In genomic region chr9:89022071-89022721, GRCh38 we compare ENCODE assay signal across 10 cellular contexts. TPM values are rescaled to one million over a fixed set of nuclear protein-coding genes. Genes with fewer than 3 reads are reported as not detected.
DNase-seq lines count a peak whose midpoint lies in the region; ATAC-seq and TF ChIP-seq lines count a peak whose summit lies in the region.
"Had no signal": no experiment of that assay in that cellular context is flagged by ENCODE, and none has a peak within 500 bp of the region (broad histone marks: within the 10 kb centered on the region; RNA-seq: fewer than 3 reads in every experiment).

No MANE protein-coding gene starts in this region.

- intact Hi-C loops in esophagus squamous epithelium (cut with DNase I): no loop called here

- TF ChIP-seq CTCF in Peyer's patch (IDR thresholded peaks at IDR 0.05) (no peak), esophagus squamous epithelium (IDR thresholded peaks at IDR 0.05) (no peak)

- no peaks in the 10 kb centered on the region for H3K9me3 Mint-ChIP-seq in natural killer cell treated with Interleukin-12 subunit alpha and Interleukin-12 subunit beta and Interleukin-15 and Interleukin-18, amount 100 ng/mL, for 72 hours

- 39 to 54% methylated on average over 6 to 9 of the region's 13 CpGs for WGBS in esophagus squamous epithelium, 2 donors
- 81 to 82% methylated on average over 7 to 10 of the region's 13 CpGs for WGBS in mesodermal cell (ENCODE audit: insufficient coverage in 2 of 2), 2 experiments

- H3K4me3 ChIP-seq in Peyer's patch: no peak overlapping the region
- H3K4me3 ChIP-seq in esophagus squamous epithelium: no peak overlapping the region
- H3K4me3 ChIP-seq in mesodermal cell (ENCODE audit: extremely low read depth, insufficient read depth, low read length, poor library complexity, severe bottlenecking): no peak overlapping the region
- H3K4me3 ChIP-seq in subcutaneous abdominal adipose tissue (ENCODE audit: low read depth in 1 of 5, low read length in 5 of 5): no peak overlapping the region

- H3K4me1 ChIP-seq in Peyer's patch (peaks cover 0 to 8% (median 0%) of the 10 kb centered on the region in 4 donors), esophagus squamous epithelium (peaks cover 10 to 25% (median 13%) of the 10 kb centered on the region in 3 donors), mesodermal cell (ENCODE audit: control insufficient read depth, insufficient read depth, low read length, poor library complexity, severe bottlenecking) (peaks cover 21% of the 10 kb centered on the region), subcutaneous abdominal adipose tissue (ENCODE audit: control insufficient read depth in 5 of 5, insufficient read depth in 5 of 5, low read length in 5 of 5) (peaks cover 0 to 28% (median 16%) of the 10 kb centered on the region in 5 donors)

- peaks cover under 1 to 12% of the 10 kb centered on the region in 2 donors for H3K27me3 Mint-ChIP-seq in natural killer cell treated with Interleukin-12 subunit alpha and Interleukin-12 subunit beta and Interleukin-15 and Interleukin-18, amount 100 ng/mL, for 72 hours

- H3K9ac ChIP-seq in subcutaneous abdominal adipose tissue (ENCODE audit: low read length in 5 of 5): peak overlapping the region in 1 of 5 donors; percentile 44

- H3K36me3 ChIP-seq in Peyer's patch (no peaks in the 10 kb centered on the region), esophagus squamous epithelium (no peaks in the 10 kb centered on the region), mesodermal cell (ENCODE audit: control insufficient read depth, insufficient read depth, low read length) (no peaks in the 10 kb centered on the region), subcutaneous abdominal adipose tissue (ENCODE audit: control insufficient read depth in 5 of 5, insufficient read depth in 5 of 5, low read length in 5 of 5) (no peaks in the 10 kb centered on the region)

- H3K27me3 ChIP-seq in Peyer's patch (no peaks in the 10 kb centered on the region), esophagus squamous epithelium (no peaks in the 10 kb centered on the region), subcutaneous abdominal adipose tissue (ENCODE audit: control insufficient read depth in 5 of 5, insufficient read depth in 4 of 5, low read length in 5 of 5) (peaks cover 0 to 9% (median 0%) of the 10 kb centered on the region in 5 donors)

- no peak overlapping the region for H3K27ac Mint-ChIP-seq in natural killer cell treated with Interleukin-12 subunit alpha and Interleukin-12 subunit beta and Interleukin-15 and Interleukin-18, amount 100 ng/mL, for 72 hours

- H3K9me3 ChIP-seq in Peyer's patch (no peaks in the 10 kb centered on the region), esophagus squamous epithelium (no peaks in the 10 kb centered on the region), mesodermal cell (ENCODE audit: control insufficient read depth, low read length) (no peaks in the 10 kb centered on the region), subcutaneous abdominal adipose tissue (ENCODE audit: control insufficient read depth in 5 of 5, low read length in 5 of 5) (no peaks in the 10 kb centered on the region)

- no peaks in the 10 kb centered on the region for H3K36me3 Mint-ChIP-seq in natural killer cell treated with Interleukin-12 subunit alpha and Interleukin-12 subunit beta and Interleukin-15 and Interleukin-18, amount 100 ng/mL, for 72 hours

- H3K27ac ChIP-seq in Peyer's patch: peak overlapping the region; percentile 8 to 78 (median 36)
- H3K27ac ChIP-seq in esophagus squamous epithelium: peak overlapping the region in 3 of 4 donors; percentile 42 to 72 (median 62)
- peak overlapping the region; percentile 57 for H3K27ac ChIP-seq in mesodermal cell (ENCODE audit: low read depth, low read length, severe bottlenecking)
- peak overlapping the region; percentile 60 for H3K27ac ChIP-seq in subcutaneous abdominal adipose tissue (ENCODE audit: low read depth, low read length)

- no peak overlapping the region for H3K4me3 Mint-ChIP-seq in natural killer cell treated with Interleukin-12 subunit alpha and Interleukin-12 subunit beta and Interleukin-15 and Interleukin-18, amount 100 ng/mL, for 72 hours

- TF ChIP-seq POLR2A in Peyer's patch (IDR thresholded peaks at IDR 0.05) (no peak), esophagus squamous epithelium (IDR thresholded peaks at IDR 0.05) (no peak)

- no peak for DNase-seq in Peyer's patch
- no peak for DNase-seq in esophagus squamous epithelium (lab: John Stamatoyannopoulos, UW)
- DNase-seq in activated naive CD4-positive, alpha-beta T cell (lab: John Stamatoyannopoulos, UW): no peak
- no peak for DNase-seq in NCI-H128 (lab: John Stamatoyannopoulos, UW; ENCODE audit: unreplicated experiment)
- DNase-seq in natural killer cell treated with Interleukin-12 subunit alpha and Interleukin-12 subunit beta and Interleukin-15 and Interleukin-18, amount 100 ng/mL, for 72 hours (ENCODE audit: low spot score): no peak
- DNase-seq: NCI-H1048, T-helper 1 cell had no signal

- ATAC-seq in natural killer cell treated with Interleukin-12 subunit alpha and Interleukin-12 subunit beta and Interleukin-15 and Interleukin-18, amount 100 ng/mL, for 72 hours: no peak
- no peak for ATAC-seq in HG02588 (IDR thresholded peaks at IDR 0.05; ENCODE audit: unreplicated experiment)

- H3K4me1 Mint-ChIP-seq in natural killer cell treated with Interleukin-12 subunit alpha and Interleukin-12 subunit beta and Interleukin-15 and Interleukin-18, amount 100 ng/mL, for 72 hours (ENCODE audit: low read depth in 2 of 2): no peaks in the 10 kb centered on the region

RNA-seq across cellular contexts. Expression of gene S1PR3, which starts 30.9 kb away (rescaled TPM):
- total RNA-seq in Peyer's patch (1 to 10 TPM; 1.9 to 6.7 (median 4.3) TPM), esophagus squamous epithelium (10 to 100 TPM in 1 of 4 donors, 1 to 10 TPM in 3; 1.3 to 14.3 (median 6.8) TPM)
- 33.1 TPM for polyA plus RNA-seq in mesodermal cell (2013, experiment 1 of 2)
- polyA plus RNA-seq in mesodermal cell (2013, experiment 2 of 2): 31.2 TPM
- not detected for total RNA-seq in natural killer cell treated with Interleukin-12 subunit alpha and Interleukin-12 subunit beta and Interleukin-15 and Interleukin-18, amount 100 ng/mL, for 72 hours
